In genomic region chr3:6921876-6922275, GRCh38 we compare ENCODE assay signal across 2 cellular contexts.
TF ChIP-seq lines count a peak whose summit lies in the region.

No MANE protein-coding gene starts in this region.

TF ChIP-seq in A549, 52 proteins besides CTCF, POLR2A, EP300 and RAD21 (continued from another document):
- TF ChIP-seq PBX3 (IDR thresholded peaks at IDR 0.05) (no peak), PHF8 (IDR thresholded peaks at IDR 0.05; ENCODE audit: borderline replicate concordance, low read depth) (no peak), REST (IDR thresholded peaks at IDR 0.05) (no peak), TP53 (CRISPR knock-in tag; IDR thresholded peaks at IDR 0.05) (no peak), RARB (CRISPR knock-in tag; IDR thresholded peaks at IDR 0.05) (no peak), MAFK (IDR thresholded peaks at IDR 0.05; ENCODE audit: partially characterized antibody) (peak; percentile 77), BCL3 (IDR thresholded peaks at IDR 0.05) (no peak)

TF ChIP-seq in K562, 482 proteins besides CTCF, POLR2A, EP300 and RAD21 (continued from another document):
- TF ChIP-seq RREB1 (CRISPR knock-in tag; IDR thresholded peaks at IDR 0.05) (no peak), MAFG (tag; conservative IDR thresholded peaks at IDR 0.05) (peak; percentile 49)
